In the genomic region with DNA sequence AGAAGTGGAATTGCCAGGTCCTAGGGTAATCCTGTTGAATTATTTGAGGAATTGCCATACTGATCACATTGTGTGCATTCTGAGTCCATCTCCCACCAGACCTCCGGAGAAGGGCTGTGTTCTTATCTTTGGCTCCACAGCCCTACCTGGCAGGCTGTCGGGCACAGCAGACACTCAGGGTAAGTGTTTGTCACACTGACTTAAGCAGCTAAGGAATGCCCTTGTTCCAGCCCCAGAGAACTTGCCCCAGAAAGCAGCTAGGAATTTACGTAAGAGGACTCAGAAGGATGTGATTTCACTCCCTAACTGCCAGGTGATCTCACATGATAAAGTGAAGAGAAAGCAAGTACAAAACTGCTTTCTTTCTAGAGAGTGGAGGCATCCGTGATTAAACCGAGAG, we compare ENCODE assay signal across 22 cellular contexts. TPM values are rescaled to one million over a fixed set of nuclear protein-coding genes. Genes with fewer than 3 reads are reported as not detected.
"Had no signal": no experiment of that assay in that cellular context is flagged by ENCODE, and none has a peak within 500 bp of the region (broad histone marks: within the 10 kb centered on the region; RNA-seq: fewer than 3 reads in every experiment).

No MANE protein-coding gene starts in this region.

- H3K36me3 Mint-ChIP-seq: activated naive CD8-positive, alpha-beta T cell treated with anti-CD3 and anti-CD28 coated beads for 36 hours had no signal

- DNase-seq: activated CD4-positive, alpha-beta memory T cell treated with anti-CD3 and anti-CD28 coated beads, Interleukin-2, amount 10 ng/mL, durations not matched to agents 7 days and 5 days; activated CD4-positive, alpha-beta T cell treated with anti-CD3 and anti-CD28 coated beads for 1 hour; activated CD4-positive, alpha-beta T cell treated with anti-CD3 and anti-CD28 coated beads, Interleukin-2, amount 10 ng/mL, durations not matched to agents 7 days and 5 days; activated naive CD4-positive, alpha-beta T cell treated with Interleukin-2 at 50 U/mL for 16 hours; activated naive CD8-positive, alpha-beta T cell treated with anti-CD3 and anti-CD28 coated beads for 36 hours; activated T-cell treated with anti-CD3 and anti-CD28 coated beads, Interleukin-2, amount 50 U/mL, for 48 hours; aorta; body of pancreas; effector CD8-positive, alpha-beta T cell; left ventricle myocardium superior; naive thymus-derived CD8-positive, alpha-beta T cell; occipital lobe; psoas muscle; stimulated activated CD4-positive, alpha-beta T cell treated with anti-CD3 and anti-CD28 coated beads, Interleukin-15, amount 100 ng/mL, for 24 hours; stimulated activated naive CD4-positive, alpha-beta T cell; T-helper 2 cell; testis had no signal

- ATAC-seq: body of pancreas; left ventricle myocardium superior; naive thymus-derived CD8-positive, alpha-beta T cell; psoas muscle had no signal

- H3K9me3 Mint-ChIP-seq: activated CD4-positive, alpha-beta memory T cell treated with anti-CD3 and anti-CD28 coated beads, Interleukin-2, amount 10 ng/mL, durations not matched to agents 7 days and 5 days; activated CD4-positive, alpha-beta T cell treated with anti-CD3 and anti-CD28 coated beads, Interleukin-2, amount 10 ng/mL, durations not matched to agents 7 days and 5 days; activated naive CD8-positive, alpha-beta T cell treated with anti-CD3 and anti-CD28 coated beads for 36 hours; activated T-helper 2 cell treated with anti-CD3 and anti-CD28 coated beads, Interferon-gamma antibody, Interleukin-2, Interleukin-4, amounts not matched to agents 10 μg/mL and 5 μg/mL and 100 μg/mL, durations not matched to agents 14 hours and 24 hours and 36 hours; naive thymus-derived CD8-positive, alpha-beta T cell; neural crest cell had no signal

- H3K36me3 ChIP-seq: adrenal gland, right atrium auricular region had no signal

- H3K27ac ChIP-seq: adrenal gland, body of pancreas, parathyroid adenoma, psoas muscle, right atrium auricular region, testis had no signal

- H3K27ac Mint-ChIP-seq: activated CD4-positive, alpha-beta memory T cell treated with anti-CD3 and anti-CD28 coated beads, Interleukin-2, amount 10 ng/mL, durations not matched to agents 7 days and 5 days; activated CD4-positive, alpha-beta T cell treated with anti-CD3 and anti-CD28 coated beads, Interleukin-2, amount 10 ng/mL, durations not matched to agents 7 days and 5 days; activated naive CD8-positive, alpha-beta T cell treated with anti-CD3 and anti-CD28 coated beads for 36 hours; activated T-helper 2 cell treated with anti-CD3 and anti-CD28 coated beads, Interferon-gamma antibody, Interleukin-2, Interleukin-4, amounts not matched to agents 10 μg/mL and 5 μg/mL and 100 μg/mL, durations not matched to agents 14 hours and 24 hours and 36 hours; naive thymus-derived CD8-positive, alpha-beta T cell had no signal

- H3K4me3 Mint-ChIP-seq: activated CD4-positive, alpha-beta memory T cell treated with anti-CD3 and anti-CD28 coated beads, Interleukin-2, amount 10 ng/mL, durations not matched to agents 7 days and 5 days; activated CD4-positive, alpha-beta T cell treated with anti-CD3 and anti-CD28 coated beads, Interleukin-2, amount 10 ng/mL, durations not matched to agents 7 days and 5 days; activated naive CD8-positive, alpha-beta T cell treated with anti-CD3 and anti-CD28 coated beads for 36 hours; naive thymus-derived CD8-positive, alpha-beta T cell; neural crest cell had no signal

- H3K4me1 ChIP-seq: adrenal gland, body of pancreas, right atrium auricular region, testis had no signal

- H3K4me3 ChIP-seq: adrenal gland, body of pancreas, psoas muscle, right atrium auricular region, testis had no signal

- H3K4me1 Mint-ChIP-seq: activated CD4-positive, alpha-beta T cell treated with anti-CD3 and anti-CD28 coated beads, Interleukin-2, amount 10 ng/mL, durations not matched to agents 7 days and 5 days had no signal

- H3K27me3 ChIP-seq: body of pancreas, right atrium auricular region, testis had no signal

- H3K9me3 ChIP-seq: adrenal gland, body of pancreas, psoas muscle, right atrium auricular region, testis had no signal

RNA-seq across cellular contexts. Expression of a gene that starts 21.0 kb away (rescaled TPM):
- total RNA-seq: naive thymus-derived CD8-positive, alpha-beta T cell had no signal
